11 cellular contexts compared by ENCODE assay signal in the genomic region with DNA sequence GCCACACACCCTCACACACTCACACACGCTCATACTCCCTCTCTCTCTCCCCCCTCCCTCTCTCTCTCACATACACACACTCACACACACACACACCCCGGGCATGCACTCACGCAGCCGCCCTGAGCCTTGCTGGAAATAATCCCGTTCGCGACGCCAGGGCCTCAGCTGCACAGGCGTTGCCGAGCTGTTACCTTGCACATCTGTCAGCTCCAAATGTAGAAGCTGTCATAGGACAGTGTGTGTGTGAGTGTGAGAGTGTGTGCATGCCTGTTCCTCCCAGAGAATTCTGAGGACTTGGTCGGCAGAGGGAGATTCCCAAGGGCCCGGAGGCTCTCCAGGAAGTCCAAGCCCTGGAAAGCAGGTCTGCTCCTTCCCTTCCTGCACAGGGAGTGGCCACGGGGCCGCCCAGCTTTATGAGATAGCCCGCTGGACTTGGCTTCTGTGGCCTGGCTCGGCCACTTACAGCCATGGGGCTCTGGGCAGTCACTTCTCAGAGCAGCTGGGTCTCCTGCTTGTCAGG.
DNase-seq lines count a peak whose midpoint lies in the region; ATAC-seq and TF ChIP-seq lines count a peak whose summit lies in the region.
"Had no signal": no experiment of that assay in that cellular context is flagged by ENCODE, and none has a peak within 500 bp of the region (broad histone marks: within the 10 kb centered on the region; RNA-seq: fewer than 3 reads in every experiment).

No MANE protein-coding gene starts in this region.

- no peaks in the 10 kb centered on the region for H3K4me1 Mint-ChIP-seq in activated naive CD4-positive, alpha-beta T cell treated with anti-CD3 and anti-CD28 coated beads, Interleukin-2, amount 10 ng/mL, durations not matched to agents 7 days and 5 days

- H3K9me3 Mint-ChIP-seq in activated naive CD4-positive, alpha-beta T cell treated with anti-CD3 and anti-CD28 coated beads, Interleukin-2, amount 10 ng/mL, durations not matched to agents 7 days and 5 days, result no peaks in the 10 kb centered on the region
- H3K9me3 Mint-ChIP-seq: memory B cell had no signal

- H3K4me3 Mint-ChIP-seq in activated naive CD4-positive, alpha-beta T cell treated with anti-CD3 and anti-CD28 coated beads, Interleukin-2, amount 10 ng/mL, durations not matched to agents 7 days and 5 days, result no peak overlapping the region
- H3K4me3 Mint-ChIP-seq: memory B cell had no signal

- ATAC-seq in HG03039 (IDR thresholded peaks at IDR 0.05; ENCODE audit: unreplicated experiment) (no peak), GM21381 (IDR thresholded peaks at IDR 0.05; ENCODE audit: unreplicated experiment) (no peak)

- H3K27me3 Mint-ChIP-seq in activated naive CD4-positive, alpha-beta T cell treated with anti-CD3 and anti-CD28 coated beads, Interleukin-2, amount 10 ng/mL, durations not matched to agents 7 days and 5 days, result peaks cover 77% of the 10 kb centered on the region

- no peak overlapping the region for H3K27ac ChIP-seq in coronary artery
- H3K27ac ChIP-seq in subcutaneous abdominal adipose tissue (ENCODE audit: low read depth, low read length), result no peak overlapping the region
- H3K27ac ChIP-seq: SK-N-MC had no signal

- H3K27ac Mint-ChIP-seq in activated naive CD4-positive, alpha-beta T cell treated with anti-CD3 and anti-CD28 coated beads, Interleukin-2, amount 10 ng/mL, durations not matched to agents 7 days and 5 days, result no peak overlapping the region
- H3K27ac Mint-ChIP-seq: memory B cell had no signal

- no peaks in the 10 kb centered on the region for H3K9me3 ChIP-seq in subcutaneous abdominal adipose tissue (ENCODE audit: control insufficient read depth in 5 of 5, low read length in 5 of 5)

- CTCF ChIA-PET in activated naive CD4-positive, alpha-beta T cell treated with anti-CD3 and anti-CD28 coated beads, Interleukin-2, amount 10 ng/mL, durations not matched to agents 7 days and 5 days (lab: Charles Lee), result interaction anchor here (0.6 to 7.7 kb wide), 11 partner anchors 10 to 280 kb away, joined by 3 to 155 read pairs (median 3); no protein-coding TSS in a partner anchor

- no peak for TF ChIP-seq CTCF in coronary artery (IDR thresholded peaks at IDR 0.05)

- no peaks in the 10 kb centered on the region for H3K36me3 Mint-ChIP-seq in activated naive CD4-positive, alpha-beta T cell treated with anti-CD3 and anti-CD28 coated beads, Interleukin-2, amount 10 ng/mL, durations not matched to agents 7 days and 5 days

- H3K36me3 ChIP-seq in subcutaneous abdominal adipose tissue (ENCODE audit: control insufficient read depth in 5 of 5, insufficient read depth in 5 of 5, low read length in 5 of 5), result peaks cover 0 to 16% (median 15%) of the 10 kb centered on the region in 5 donors

- peak overlapping the region in 1 of 5 donors; percentile 38 for H3K9ac ChIP-seq in subcutaneous abdominal adipose tissue (ENCODE audit: low read length in 5 of 5)

- H3K27me3 ChIP-seq in subcutaneous abdominal adipose tissue (ENCODE audit: control insufficient read depth in 5 of 5, insufficient read depth in 4 of 5, low read length in 5 of 5), result peaks cover 14 to 38% (median 23%) of the 10 kb centered on the region in 5 donors

- peak; percentile 80 for DNase-seq in NCI-H1694 (lab: John Stamatoyannopoulos, UW)
- DNase-seq in coronary artery (ENCODE audit: low spot score), result no peak
- peak; percentile 85 for DNase-seq in kidney tubule cell (ENCODE audit: low spot score)
- no peak for DNase-seq in activated naive CD4-positive, alpha-beta T cell treated with anti-CD3 and anti-CD28 coated beads, Interleukin-2, amount 10 ng/mL, durations not matched to agents 7 days and 5 days
- DNase-seq: GF-D8, NCI-H187 had no signal

- H3K4me1 ChIP-seq in subcutaneous abdominal adipose tissue (ENCODE audit: control insufficient read depth in 5 of 5, insufficient read depth in 5 of 5, low read length in 5 of 5), result peaks cover 2 to 26% (median 16%) of the 10 kb centered on the region in 5 donors

- peak overlapping the region; percentile 53 for H3K4me3 ChIP-seq in coronary artery
- peak overlapping the region in 4 of 5 donors; percentile 1 to 57 (median 32) for H3K4me3 ChIP-seq in subcutaneous abdominal adipose tissue (ENCODE audit: low read depth in 1 of 5, low read length in 5 of 5)
- H3K4me3 ChIP-seq: SK-N-MC had no signal

Comparison
In these comparisons a context has a peak if more than half of its experiments do, and no peak if none do; other contexts are left out.
1. DNase-seq: peak in NCI-H1694 (single experiment) and kidney tubule cell (single experiment); none in coronary artery (single experiment) and activated naive CD4-positive, alpha-beta T cell treated with anti-CD3 and anti-CD28 coated beads, Interleukin-2, amount 10 ng/mL, durations not matched to agents 7 days and 5 days (single experiment).